In the genomic region with DNA sequence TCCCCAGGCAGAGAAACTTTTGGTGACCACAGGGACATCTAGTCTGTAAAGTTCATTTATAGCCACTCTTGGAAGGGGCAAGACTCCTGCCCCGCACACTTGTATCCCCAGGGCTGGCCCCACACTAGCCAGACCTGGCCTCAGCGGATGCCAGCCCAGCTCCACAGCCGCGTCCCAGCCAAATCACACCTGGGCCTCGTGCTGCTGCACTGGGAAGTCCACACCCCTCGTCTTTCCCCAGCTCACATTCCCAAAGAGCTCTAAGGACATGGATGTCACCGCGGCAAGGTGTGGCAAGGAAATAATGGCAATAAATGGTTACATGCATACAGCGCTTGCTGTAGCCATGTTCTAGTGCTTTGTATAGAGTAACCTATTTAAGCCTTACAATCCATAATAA, we compare ENCODE assay signal across 18 cellular contexts. TPM values are rescaled to one million over a fixed set of nuclear protein-coding genes. Genes with fewer than 3 reads are reported as not detected.
"Had no signal": no experiment of that assay in that cellular context is flagged by ENCODE, and none has a peak within 500 bp of the region (broad histone marks: within the 10 kb centered on the region; RNA-seq: fewer than 3 reads in every experiment).

No MANE protein-coding gene starts in this region.

- H3K4me3 ChIP-seq: lower lobe of right lung, spleen, stomach, thoracic aorta had no signal

- ATAC-seq: esophagus mucosa; lower lobe of right lung; stimulated activated naive B cell treated with anti-CD40 and anti-IgM and Interleukin-4, amounts not matched to agents 10 μg/mL and 1 μg/mL and 100 μg/mL, for 72 hours had no signal

- DNase-seq: effector memory CD4-positive, alpha-beta T cell; kidney; lower lobe of right lung; midbrain; naive B cell; spleen; stimulated activated CD4-positive, alpha-beta T cell treated with anti-CD3 and anti-CD28 coated beads, Interleukin-15, amount 100 ng/mL, for 24 hours; stimulated activated CD4-positive, alpha-beta T cell treated with anti-CD3 and anti-CD28 coated beads, Interleukin-1b, Interleukin-23, amount 100 ng/mL, for 48 hours; stimulated activated CD4-positive, alpha-beta T cell treated with anti-CD3 and anti-CD28 coated beads, Interleukin-4, amount 100 ng/mL, for 24 hours; stimulated activated naive B cell treated with anti-CD40 and anti-IgM and Interleukin-4, amounts not matched to agents 10 μg/mL and 1 μg/mL and 100 μg/mL, for 72 hours; stomach; substantia nigra; trophoblast cell had no signal

- H3K27ac ChIP-seq: lower lobe of right lung, parathyroid adenoma, spleen, stomach, thoracic aorta had no signal

- H3K36me3 ChIP-seq: thoracic aorta had no signal

- H3K79me2 ChIP-seq: parathyroid adenoma had no signal

- H3K9ac ChIP-seq: parathyroid adenoma had no signal

- H3K4me1 ChIP-seq: lower lobe of right lung, parathyroid adenoma had no signal

- H3K9me3 ChIP-seq: lower lobe of right lung, spleen, stomach, thoracic aorta had no signal

RNA-seq across cellular contexts. Expression of a gene that starts 8.6 kb away (rescaled TPM):
- total RNA-seq: frontal cortex, pulmonary artery endothelial cell had no signal
